In genomic region chr12:110123861-110124183, GRCh38 we compare ENCODE assay signal across 9 cellular contexts. TPM values are rescaled to one million over a fixed set of nuclear protein-coding genes. Genes with fewer than 3 reads are reported as not detected.
DNase-seq lines count a peak whose midpoint lies in the region; ATAC-seq, FAIRE-seq and TF ChIP-seq lines count a peak whose summit lies in the region.
"Had no signal": no experiment of that assay in that cellular context is flagged by ENCODE, and none has a peak within 500 bp of the region (broad histone marks: within the 10 kb centered on the region; RNA-seq: fewer than 3 reads in every experiment).

No MANE protein-coding gene starts in this region.

- no peak overlapping the region for H3K4me3 ChIP-seq in GM12878
- peak overlapping the region; percentile 33 for H3K4me3 ChIP-seq in rectal smooth muscle tissue (ENCODE audit: low read length)

- in situ Hi-C loops in GM12878 (cut with MboI): no loop called here

- no TSS peak for BruUV-seq in GM12878 (replicated peaks; lab: Mats Ljungman, UMichigan)

- no peak for TF ChIP-seq RAD21 in GM12878 (IDR thresholded peaks at IDR 0.05; ENCODE audit: insufficient read depth, low read depth, low read length)

- H3K4me1 ChIP-seq in GM12878 (ENCODE audit: control insufficient read depth, insufficient read depth, low read length): 0 out of 2 replicates have a peak, but pooled peaks cover 2% of the 10 kb centered on the region
- H3K4me1 ChIP-seq in rectal smooth muscle tissue (ENCODE audit: control insufficient read depth, insufficient read depth, low read length): peaks cover 4% of the 10 kb centered on the region

- H3K4me1 Mint-ChIP-seq in T-helper 2 cell treated with Interferon-gamma antibody and Interleukin-4, amounts not matched to agents 5 μg/mL and 100 μg/mL, for 36 hours (ENCODE audit: low read depth): peaks cover 6% of the 10 kb centered on the region

- H3K4me3 Mint-ChIP-seq in T-helper 2 cell treated with Interferon-gamma antibody and Interleukin-4, amounts not matched to agents 5 μg/mL and 100 μg/mL, for 36 hours: peak overlapping the region; percentile 60

- CTCF ChIA-PET in GM12878 (lab: Yijun Ruan, JAX): interaction anchor here (0.6 to 2.6 kb wide), 3 partner anchors 22 to 308 kb away, joined by 3 to 9 read pairs (median 6); no protein-coding TSS in a partner anchor

- DNase-seq in T-helper 2 cell treated with Interferon-gamma antibody and Interleukin-4, amounts not matched to agents 5 μg/mL and 100 μg/mL, for 36 hours (ENCODE audit: low spot score): no peak
- no peak for DNase-seq in T-helper 2 cell
- no peak for DNase-seq in GM12878 (ENCODE audit: low read depth, low spot score)
- DNase-seq in AG08396 (ENCODE audit: low spot score): no peak
- no peak for DNase-seq in globus pallidus (ENCODE audit: low spot score)
- no peak for DNase-seq in Kasumi-1 (lab: John Stamatoyannopoulos, UW)

- no peak for TF ChIP-seq CTCF in GM12878 (IDR thresholded peaks at IDR 0.05 in 2 of 3, conservative IDR thresholded peaks at IDR 0.05 in 1 of 3; ENCODE audit: control insufficient read depth in 2 of 3, extremely low read depth in 1 of 3, insufficient read depth in 1 of 3, low read depth in 3 of 3, low read length in 3 of 3)

- no peak overlapping the region for H3K27ac ChIP-seq in GM12878 (ENCODE audit: control insufficient read depth, insufficient read depth)
- no peak overlapping the region for H3K27ac ChIP-seq in rectal smooth muscle tissue (ENCODE audit: low read depth, low read length)

- intact Hi-C loops in GM12878 (cut with micrococcal nuclease; ENCODE audit: unreplicated experiment): no loop called here

- H3K27me3 ChIP-seq in GM12878 (replicated peaks in 1 of 2; ENCODE audit: control insufficient read depth in 2 of 2, insufficient read depth in 2 of 2, low read length in 1 of 2) (no peaks in the 10 kb centered on the region), rectal smooth muscle tissue (ENCODE audit: control insufficient read depth, insufficient read depth, low read length) (no peaks in the 10 kb centered on the region)
- H3K27me3 ChIP-seq: vagina had no signal

- peaks cover 31% of the 10 kb centered on the region for H3K27me3 Mint-ChIP-seq in T-helper 2 cell treated with Interferon-gamma antibody and Interleukin-4, amounts not matched to agents 5 μg/mL and 100 μg/mL, for 36 hours (ENCODE audit: low read depth)

- peaks cover 6% of the 10 kb centered on the region for H3K79me2 ChIP-seq in GM12878 (ENCODE audit: control insufficient read depth, insufficient read depth, low read length)

- H3K36me3 ChIP-seq in GM12878 (ENCODE audit: control insufficient read depth in 2 of 2, insufficient read depth in 2 of 2, low read length in 1 of 2) (no peaks in the 10 kb centered on the region), rectal smooth muscle tissue (ENCODE audit: control insufficient read depth, insufficient read depth, low read length) (no peaks in the 10 kb centered on the region)
- H3K36me3 ChIP-seq: vagina had no signal

- TF ChIP-seq EP300 in GM12878 (IDR thresholded peaks at IDR 0.05; ENCODE audit: borderline replicate concordance in 1 of 2, control insufficient read depth in 1 of 2, low read depth in 2 of 2, low read length in 2 of 2): no peak

- POLR2A ChIA-PET in GM12878 (lab: Charles Lee): interaction anchor here (0.6 to 1.2 kb wide), 3 partner anchors 40 to 158 kb away, joined by 3 to 4 read pairs (median 3); no protein-coding TSS in a partner anchor

- 10% methylated on average over 11 of the region's 15 CpGs for WGBS in GM12878 (ENCODE audit: insufficient coverage, insufficient replicate concordance, low lambda C conversion rate, missing lambda C conversion rate)

- H3K9ac ChIP-seq in GM12878 (ENCODE audit: control insufficient read depth, insufficient read depth, low read length): no peak overlapping the region
- H3K9ac ChIP-seq in rectal smooth muscle tissue (ENCODE audit: low read length): no peak overlapping the region

- SMC1A ChIA-PET in GM12878 (lab: Charles Lee; ENCODE audit: uncharacterized antibody, unreplicated experiment): interaction anchor here (0.9 to 1.6 kb wide), 4 partner anchors 10 to 42 kb away, joined by 3 to 5 read pairs (median 4); no protein-coding TSS in a partner anchor

- peak overlapping the region; percentile 52 for H3K4me2 ChIP-seq in GM12878 (ENCODE audit: control insufficient read depth, insufficient read depth)

- peak overlapping the region; percentile 8 for H3K27ac Mint-ChIP-seq in T-helper 2 cell treated with Interferon-gamma antibody and Interleukin-4, amounts not matched to agents 5 μg/mL and 100 μg/mL, for 36 hours

- no peaks in the 10 kb centered on the region for H3K36me3 Mint-ChIP-seq in T-helper 2 cell treated with Interferon-gamma antibody and Interleukin-4, amounts not matched to agents 5 μg/mL and 100 μg/mL, for 36 hours (ENCODE audit: low read depth)

- peak; percentile 27 for FAIRE-seq in GM12878 (lab: Jason Lieb, UNC)

- H4K20me1 ChIP-seq in GM12878 (ENCODE audit: control insufficient read depth, insufficient read depth): no peaks in the 10 kb centered on the region

- peak overlapping the region; percentile 68; the same call in 1 of the 2 replicates for H2AFZ ChIP-seq in GM12878 (ENCODE audit: control insufficient read depth, low read depth, low read length)

- RAD21 ChIA-PET in GM12878 (lab: Charles Lee; ENCODE audit: unreplicated experiment): interaction anchor here (0.6 to 1.3 kb wide), 6 partner anchors 24 to 705 kb away, joined by 3 to 10 read pairs (median 5); no protein-coding TSS in a partner anchor

- no peak for TF ChIP-seq POLR2A in GM12878 (IDR thresholded peaks at IDR 0.05; ENCODE audit: low read depth, low read length)

- H3K9me3 Mint-ChIP-seq in T-helper 2 cell treated with Interferon-gamma antibody and Interleukin-4, amounts not matched to agents 5 μg/mL and 100 μg/mL, for 36 hours: no peaks in the 10 kb centered on the region

- no peaks in the 10 kb centered on the region for H3K9me3 ChIP-seq in GM12878 (replicated peaks; ENCODE audit: control insufficient read depth, insufficient read depth, low read length)
- H3K9me3 ChIP-seq: vagina had no signal

- peak; percentile 51 for ATAC-seq in HG03342 (IDR thresholded peaks at IDR 0.05; ENCODE audit: unreplicated experiment)
- no peak for ATAC-seq in GM12878

TF ChIP-seq in GM12878, 131 proteins besides CTCF, POLR2A, EP300 and RAD21:
- TF ChIP-seq ZNF24 (IDR thresholded peaks at IDR 0.05) (peak; percentile 97), RELA (IDR thresholded peaks at IDR 0.05; ENCODE audit: borderline replicate concordance, partially characterized antibody) (no peak), USF1 (IDR thresholded peaks at IDR 0.05; ENCODE audit: borderline replicate concordance, extremely low read length, insufficient read depth, low read depth, low read length) (peak; percentile 40), HDGF (IDR thresholded peaks at IDR 0.05) (no peak)

RNA-seq across cellular contexts. Expression of gene IFT81, which starts 0.3 kb away (rescaled TPM):
- 15.7 and 17.5 TPM in 2 replicates for total RNA-seq in GM12878 (2013; cell fraction: nucleolus; rRNA removed)
- total RNA-seq in GM12878 (2014; rRNA removed) (4.1 and 4.2 TPM in 2 replicates), GM12878 (2014; rRNA removed; fragmentation: Illumina TruSeq; extraction: Trizol) (7.4 and 8.6 TPM in 2 replicates), GM12878 (2021) (5.5 and 6.1 TPM in 2 replicates)
- polyA plus RNA-seq in GM12878 (2011; ENCODE audit: low read depth): 2.8 TPM
- polyA plus RNA-seq in GM12878 (2011; rRNA removed) (5.3 and 12.0 TPM in 2 replicates), GM12878 (2014; fragmentation: Illumina TruSeq; extraction: Trizol) (8.2 and 10.4 TPM in 2 replicates), GM12878 (2014; fragmentation: Nextera tagmentation; extraction: Ambion mirVana) (1 to 10 TPM; 5.3 to 5.8 TPM), GM12878 (2014; rRNA removed) (4.3 and 5.4 TPM in 2 replicates), GM12878 (2016; fragmentation: Nextera tagmentation; extraction: Ambion mirVana) (1 to 10 TPM; 9.4 to 9.9 TPM)
- 1.3 and 1.6 TPM in 2 replicates for polyA plus RNA-seq in GM12878 (2011; cell fraction: cytosol; rRNA removed)
- 5.7 and 6.2 TPM in 2 replicates for polyA plus RNA-seq in GM12878 (2011; cell fraction: nucleus; rRNA removed)
- polyA plus RNA-seq in GM12878 (2012): 4.3 and 5.0 TPM in 2 replicates
- 1.6 and 2.6 TPM in 2 replicates for polyA minus RNA-seq in GM12878 (2011; rRNA and poly(A)+ RNA removed)
- 2.3 and 2.8 TPM in 2 replicates for polyA minus RNA-seq in GM12878 (2011; cell fraction: cytosol; rRNA and poly(A)+ RNA removed)
- polyA minus RNA-seq in GM12878 (2011; cell fraction: nucleus; rRNA and poly(A)+ RNA removed): 3.0 and 4.6 TPM in 2 replicates
